1 cellular context compared by ENCODE assay signal in the genomic region with DNA sequence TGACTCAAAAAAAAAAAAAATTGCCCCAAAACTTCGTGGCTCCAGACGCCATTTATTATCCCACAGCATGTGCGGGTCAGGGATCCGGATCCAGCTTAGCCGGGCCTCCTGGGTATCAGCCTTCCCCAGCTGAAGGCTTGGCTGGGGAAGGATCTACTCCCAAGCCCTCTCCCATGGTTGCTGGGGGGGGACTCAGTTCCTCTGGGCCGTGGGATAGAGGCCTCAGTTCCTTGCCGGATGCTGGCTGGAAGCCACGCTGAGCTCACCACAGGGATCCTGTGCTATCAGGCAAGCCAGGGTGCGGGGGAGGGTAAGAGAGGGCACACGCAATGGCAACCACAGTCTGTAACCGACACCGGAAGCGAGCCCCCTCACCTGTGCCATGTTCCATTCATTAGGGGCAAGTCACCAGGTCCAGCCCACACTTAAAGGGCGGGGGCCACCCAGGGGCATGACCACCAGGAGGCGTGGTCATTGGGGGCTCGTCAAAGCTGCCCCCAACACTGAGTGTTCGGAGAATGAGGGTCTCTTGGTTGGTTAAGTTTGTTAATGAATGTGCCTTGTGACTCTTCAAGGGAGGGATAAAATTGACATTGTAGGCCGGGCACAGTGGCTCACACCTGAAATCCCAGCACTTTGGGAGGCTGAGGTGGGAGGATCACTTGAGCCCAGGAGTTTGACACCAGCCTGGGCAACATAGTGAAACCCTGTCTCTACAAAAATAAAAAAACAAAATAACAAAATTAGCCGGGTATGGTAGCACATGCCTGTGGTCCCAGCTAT.
A peak's percentile ranks its signal among the peaks of the same experiment; 100 is the strongest.
TF ChIP-seq lines count a peak whose summit lies in the region.

No MANE protein-coding gene starts in this region.

TF ChIP-seq in K562, 482 proteins besides CTCF, POLR2A, EP300 and RAD21 (continued from another document and continues in another):
- 0 out of 2 replicates have a peak, but pooled peaks have one; percentile 29 for TF ChIP-seq MXI1 (IDR thresholded peaks at IDR 0.05; ENCODE audit: low read depth, low read length)
- TF ChIP-seq, protein P1, sequence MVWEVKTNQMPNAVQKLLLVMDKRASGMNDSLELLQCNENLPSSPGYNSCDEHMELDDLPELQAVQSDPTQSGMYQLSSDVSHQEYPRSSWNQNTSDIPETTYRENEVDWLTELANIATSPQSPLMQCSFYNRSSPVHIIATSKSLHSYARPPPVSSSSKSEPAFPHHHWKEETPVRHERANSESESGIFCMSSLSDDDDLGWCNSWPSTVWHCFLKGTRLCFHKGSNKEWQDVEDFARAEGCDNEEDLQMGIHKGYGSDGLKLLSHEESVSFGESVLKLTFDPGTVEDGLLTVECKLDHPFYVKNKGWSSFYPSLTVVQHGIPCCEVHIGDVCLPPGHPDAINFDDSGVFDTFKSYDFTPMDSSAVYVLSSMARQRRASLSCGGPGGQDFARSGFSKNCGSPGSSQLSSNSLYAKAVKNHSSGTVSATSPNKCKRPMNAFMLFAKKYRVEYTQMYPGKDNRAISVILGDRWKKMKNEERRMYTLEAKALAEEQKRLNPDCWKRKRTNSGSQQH (CRISPR knock-in tag; IDR thresholded peaks at IDR 0.05): no peak
- peak; percentile 37; the same call in 1 of the 2 replicates for TF ChIP-seq POLR2G (IDR thresholded peaks at IDR 0.05; ENCODE audit: low read depth, low read length)
- TF ChIP-seq RAD51 (IDR thresholded peaks at IDR 0.05; ENCODE audit: borderline replicate concordance, low read depth): 0 out of 2 replicates have a peak, but pooled peaks have one; percentile 11
- peak; percentile 52; the same call in 1 of the 2 replicates for TF ChIP-seq ZNF444 (CRISPR knock-in tag; IDR thresholded peaks at IDR 0.05)
- no peak for TF ChIP-seq BMI1 (IDR thresholded peaks at IDR 0.05; ENCODE audit: low read length)
- TF ChIP-seq HCFC1 (IDR thresholded peaks at IDR 0.05; ENCODE audit: low read depth, low read length): peak; percentile 48; the same call in 1 of the 2 replicates
- TF ChIP-seq, protein P2, sequence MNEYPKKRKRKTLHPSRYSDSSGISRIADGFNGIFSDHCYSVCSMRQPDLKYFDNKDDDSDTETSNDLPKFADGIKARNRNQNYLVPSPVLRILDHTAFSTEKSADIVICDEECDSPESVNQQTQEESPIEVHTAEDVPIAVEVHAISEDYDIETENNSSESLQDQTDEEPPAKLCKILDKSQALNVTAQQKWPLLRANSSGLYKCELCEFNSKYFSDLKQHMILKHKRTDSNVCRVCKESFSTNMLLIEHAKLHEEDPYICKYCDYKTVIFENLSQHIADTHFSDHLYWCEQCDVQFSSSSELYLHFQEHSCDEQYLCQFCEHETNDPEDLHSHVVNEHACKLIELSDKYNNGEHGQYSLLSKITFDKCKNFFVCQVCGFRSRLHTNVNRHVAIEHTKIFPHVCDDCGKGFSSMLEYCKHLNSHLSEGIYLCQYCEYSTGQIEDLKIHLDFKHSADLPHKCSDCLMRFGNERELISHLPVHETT (CRISPR knock-in tag; conservative IDR thresholded peaks at IDR 0.05 in 1 of 2, IDR thresholded peaks at IDR 0.05 in 1 of 2): peak in 1 of 2 experiments; percentile 67; a peak in 1 of 4 replicates
- peak; percentile 91 for TF ChIP-seq ZNF584 (CRISPR knock-in tag; IDR thresholded peaks at IDR 0.05; ENCODE audit: low read depth)
- TF ChIP-seq HNRNPH1 (optimal IDR thresholded peaks at IDR 0.05; ENCODE audit: low read depth, low read length): no peak
- no peak for TF ChIP-seq HOXB6 (CRISPR knock-in tag; IDR thresholded peaks at IDR 0.05; ENCODE audit: borderline replicate concordance)
- peak; percentile 57; the same call in 1 of the 2 replicates for TF ChIP-seq KLF1 (tag; IDR thresholded peaks at IDR 0.05)
- no peak for TF ChIP-seq ZNF316 (IDR thresholded peaks at IDR 0.05)
- no peak for TF ChIP-seq GTF2E2 (tag; IDR thresholded peaks at IDR 0.05)
- TF ChIP-seq, protein P3, sequence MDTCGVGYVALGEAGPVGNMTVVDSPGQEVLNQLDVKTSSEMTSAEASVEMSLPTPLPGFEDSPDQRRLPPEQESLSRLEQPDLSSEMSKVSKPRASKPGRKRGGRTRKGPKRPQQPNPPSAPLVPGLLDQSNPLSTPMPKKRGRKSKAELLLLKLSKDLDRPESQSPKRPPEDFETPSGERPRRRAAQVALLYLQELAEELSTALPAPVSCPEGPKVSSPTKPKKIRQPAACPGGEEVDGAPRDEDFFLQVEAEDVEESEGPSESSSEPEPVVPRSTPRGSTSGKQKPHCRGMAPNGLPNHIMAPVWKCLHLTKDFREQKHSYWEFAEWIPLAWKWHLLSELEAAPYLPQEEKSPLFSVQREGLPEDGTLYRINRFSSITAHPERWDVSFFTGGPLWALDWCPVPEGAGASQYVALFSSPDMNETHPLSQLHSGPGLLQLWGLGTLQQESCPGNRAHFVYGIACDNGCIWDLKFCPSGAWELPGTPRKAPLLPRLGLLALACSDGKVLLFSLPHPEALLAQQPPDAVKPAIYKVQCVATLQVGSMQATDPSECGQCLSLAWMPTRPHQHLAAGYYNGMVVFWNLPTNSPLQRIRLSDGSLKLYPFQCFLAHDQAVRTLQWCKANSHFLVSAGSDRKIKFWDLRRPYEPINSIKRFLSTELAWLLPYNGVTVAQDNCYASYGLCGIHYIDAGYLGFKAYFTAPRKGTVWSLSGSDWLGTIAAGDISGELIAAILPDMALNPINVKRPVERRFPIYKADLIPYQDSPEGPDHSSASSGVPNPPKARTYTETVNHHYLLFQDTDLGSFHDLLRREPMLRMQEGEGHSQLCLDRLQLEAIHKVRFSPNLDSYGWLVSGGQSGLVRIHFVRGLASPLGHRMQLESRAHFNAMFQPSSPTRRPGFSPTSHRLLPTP (IDR thresholded peaks at IDR 0.05; ENCODE audit: borderline replicate concordance, extremely low read depth, insufficient read length): no peak
- TF ChIP-seq HDAC3 (IDR thresholded peaks at IDR 0.05; ENCODE audit: borderline replicate concordance, partially characterized antibody): no peak
- TF ChIP-seq NONO (IDR thresholded peaks at IDR 0.05; ENCODE audit: low read depth in 2 of 2, low read length in 1 of 2): peak in 1 of 2 experiments; percentile 70; a peak in 1 of 4 replicates
- TF ChIP-seq TBL1XR1 (IDR thresholded peaks at IDR 0.05; ENCODE audit: low read length in 2 of 2): peak; percentile 74 to 88; a peak in 2 of 4 replicates
- peak; percentile 66 for TF ChIP-seq SMAD1 (IDR thresholded peaks at IDR 0.05; ENCODE audit: low read depth, low read length, partially characterized antibody)
- TF ChIP-seq, protein P4, sequence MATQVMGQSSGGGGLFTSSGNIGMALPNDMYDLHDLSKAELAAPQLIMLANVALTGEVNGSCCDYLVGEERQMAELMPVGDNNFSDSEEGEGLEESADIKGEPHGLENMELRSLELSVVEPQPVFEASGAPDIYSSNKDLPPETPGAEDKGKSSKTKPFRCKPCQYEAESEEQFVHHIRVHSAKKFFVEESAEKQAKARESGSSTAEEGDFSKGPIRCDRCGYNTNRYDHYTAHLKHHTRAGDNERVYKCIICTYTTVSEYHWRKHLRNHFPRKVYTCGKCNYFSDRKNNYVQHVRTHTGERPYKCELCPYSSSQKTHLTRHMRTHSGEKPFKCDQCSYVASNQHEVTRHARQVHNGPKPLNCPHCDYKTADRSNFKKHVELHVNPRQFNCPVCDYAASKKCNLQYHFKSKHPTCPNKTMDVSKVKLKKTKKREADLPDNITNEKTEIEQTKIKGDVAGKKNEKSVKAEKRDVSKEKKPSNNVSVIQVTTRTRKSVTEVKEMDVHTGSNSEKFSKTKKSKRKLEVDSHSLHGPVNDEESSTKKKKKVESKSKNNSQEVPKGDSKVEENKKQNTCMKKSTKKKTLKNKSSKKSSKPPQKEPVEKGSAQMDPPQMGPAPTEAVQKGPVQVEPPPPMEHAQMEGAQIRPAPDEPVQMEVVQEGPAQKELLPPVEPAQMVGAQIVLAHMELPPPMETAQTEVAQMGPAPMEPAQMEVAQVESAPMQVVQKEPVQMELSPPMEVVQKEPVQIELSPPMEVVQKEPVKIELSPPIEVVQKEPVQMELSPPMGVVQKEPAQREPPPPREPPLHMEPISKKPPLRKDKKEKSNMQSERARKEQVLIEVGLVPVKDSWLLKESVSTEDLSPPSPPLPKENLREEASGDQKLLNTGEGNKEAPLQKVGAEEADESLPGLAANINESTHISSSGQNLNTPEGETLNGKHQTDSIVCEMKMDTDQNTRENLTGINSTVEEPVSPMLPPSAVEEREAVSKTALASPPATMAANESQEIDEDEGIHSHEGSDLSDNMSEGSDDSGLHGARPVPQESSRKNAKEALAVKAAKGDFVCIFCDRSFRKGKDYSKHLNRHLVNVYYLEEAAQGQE (CRISPR knock-in tag; IDR thresholded peaks at IDR 0.05; ENCODE audit: low read depth): peak; percentile 49; the same call in 1 of the 2 replicates
- TF ChIP-seq, protein P5, sequence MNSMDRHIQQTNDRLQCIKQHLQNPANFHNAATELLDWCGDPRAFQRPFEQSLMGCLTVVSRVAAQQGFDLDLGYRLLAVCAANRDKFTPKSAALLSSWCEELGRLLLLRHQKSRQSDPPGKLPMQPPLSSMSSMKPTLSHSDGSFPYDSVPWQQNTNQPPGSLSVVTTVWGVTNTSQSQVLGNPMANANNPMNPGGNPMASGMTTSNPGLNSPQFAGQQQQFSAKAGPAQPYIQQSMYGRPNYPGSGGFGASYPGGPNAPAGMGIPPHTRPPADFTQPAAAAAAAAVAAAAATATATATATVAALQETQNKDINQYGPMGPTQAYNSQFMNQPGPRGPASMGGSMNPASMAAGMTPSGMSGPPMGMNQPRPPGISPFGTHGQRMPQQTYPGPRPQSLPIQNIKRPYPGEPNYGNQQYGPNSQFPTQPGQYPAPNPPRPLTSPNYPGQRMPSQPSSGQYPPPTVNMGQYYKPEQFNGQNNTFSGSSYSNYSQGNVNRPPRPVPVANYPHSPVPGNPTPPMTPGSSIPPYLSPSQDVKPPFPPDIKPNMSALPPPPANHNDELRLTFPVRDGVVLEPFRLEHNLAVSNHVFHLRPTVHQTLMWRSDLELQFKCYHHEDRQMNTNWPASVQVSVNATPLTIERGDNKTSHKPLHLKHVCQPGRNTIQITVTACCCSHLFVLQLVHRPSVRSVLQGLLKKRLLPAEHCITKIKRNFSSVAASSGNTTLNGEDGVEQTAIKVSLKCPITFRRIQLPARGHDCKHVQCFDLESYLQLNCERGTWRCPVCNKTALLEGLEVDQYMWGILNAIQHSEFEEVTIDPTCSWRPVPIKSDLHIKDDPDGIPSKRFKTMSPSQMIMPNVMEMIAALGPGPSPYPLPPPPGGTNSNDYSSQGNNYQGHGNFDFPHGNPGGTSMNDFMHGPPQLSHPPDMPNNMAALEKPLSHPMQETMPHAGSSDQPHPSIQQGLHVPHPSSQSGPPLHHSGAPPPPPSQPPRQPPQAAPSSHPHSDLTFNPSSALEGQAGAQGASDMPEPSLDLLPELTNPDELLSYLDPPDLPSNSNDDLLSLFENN (IDR thresholded peaks at IDR 0.05; ENCODE audit: low read depth in 2 of 2, low read length in 2 of 2): peak in 1 of 2 experiments; percentile 94; a peak in 2 of 4 replicates
- TF ChIP-seq DDX20 (tag; IDR thresholded peaks at IDR 0.05; ENCODE audit: low read depth): no peak
- TF ChIP-seq PHF8 (IDR thresholded peaks at IDR 0.05; ENCODE audit: borderline replicate concordance, low read length): no peak; the same call in 1 of the 2 replicates
- TF ChIP-seq, protein P6, sequence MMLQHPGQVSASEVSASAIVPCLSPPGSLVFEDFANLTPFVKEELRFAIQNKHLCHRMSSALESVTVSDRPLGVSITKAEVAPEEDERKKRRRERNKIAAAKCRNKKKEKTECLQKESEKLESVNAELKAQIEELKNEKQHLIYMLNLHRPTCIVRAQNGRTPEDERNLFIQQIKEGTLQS (IDR thresholded peaks at IDR 0.05): peak; percentile 84
- TF ChIP-seq, protein P6 (CRISPR knock-in tag; conservative IDR thresholded peaks at IDR 0.05): no peak
- TF ChIP-seq SMC3 (conservative IDR thresholded peaks at IDR 0.05; ENCODE audit: insufficient read depth, low read depth, low read length): 0 out of 2 replicates have a peak, but pooled peaks have one; percentile 13
- peak; percentile 77 for TF ChIP-seq BHLHE40 (IDR thresholded peaks at IDR 0.05; ENCODE audit: low read length)
- TF ChIP-seq RCOR1 (IDR thresholded peaks at IDR 0.05; ENCODE audit: borderline replicate concordance in 1 of 2, low read depth in 2 of 2, low read length in 2 of 2): peak; percentile 66 to 88; a peak in 3 of 4 replicates
- TF ChIP-seq, protein P7, sequence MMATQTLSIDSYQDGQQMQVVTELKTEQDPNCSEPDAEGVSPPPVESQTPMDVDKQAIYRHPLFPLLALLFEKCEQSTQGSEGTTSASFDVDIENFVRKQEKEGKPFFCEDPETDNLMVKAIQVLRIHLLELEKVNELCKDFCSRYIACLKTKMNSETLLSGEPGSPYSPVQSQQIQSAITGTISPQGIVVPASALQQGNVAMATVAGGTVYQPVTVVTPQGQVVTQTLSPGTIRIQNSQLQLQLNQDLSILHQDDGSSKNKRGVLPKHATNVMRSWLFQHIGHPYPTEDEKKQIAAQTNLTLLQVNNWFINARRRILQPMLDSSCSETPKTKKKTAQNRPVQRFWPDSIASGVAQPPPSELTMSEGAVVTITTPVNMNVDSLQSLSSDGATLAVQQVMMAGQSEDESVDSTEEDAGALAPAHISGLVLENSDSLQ (IDR thresholded peaks at IDR 0.05): peak; percentile 5; the same call in 1 of the 2 replicates
- TF ChIP-seq, protein P8, sequence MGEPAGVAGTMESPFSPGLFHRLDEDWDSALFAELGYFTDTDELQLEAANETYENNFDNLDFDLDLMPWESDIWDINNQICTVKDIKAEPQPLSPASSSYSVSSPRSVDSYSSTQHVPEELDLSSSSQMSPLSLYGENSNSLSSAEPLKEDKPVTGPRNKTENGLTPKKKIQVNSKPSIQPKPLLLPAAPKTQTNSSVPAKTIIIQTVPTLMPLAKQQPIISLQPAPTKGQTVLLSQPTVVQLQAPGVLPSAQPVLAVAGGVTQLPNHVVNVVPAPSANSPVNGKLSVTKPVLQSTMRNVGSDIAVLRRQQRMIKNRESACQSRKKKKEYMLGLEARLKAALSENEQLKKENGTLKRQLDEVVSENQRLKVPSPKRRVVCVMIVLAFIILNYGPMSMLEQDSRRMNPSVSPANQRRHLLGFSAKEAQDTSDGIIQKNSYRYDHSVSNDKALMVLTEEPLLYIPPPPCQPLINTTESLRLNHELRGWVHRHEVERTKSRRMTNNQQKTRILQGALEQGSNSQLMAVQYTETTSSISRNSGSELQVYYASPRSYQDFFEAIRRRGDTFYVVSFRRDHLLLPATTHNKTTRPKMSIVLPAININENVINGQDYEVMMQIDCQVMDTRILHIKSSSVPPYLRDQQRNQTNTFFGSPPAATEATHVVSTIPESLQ (CRISPR knock-in tag; IDR thresholded peaks at IDR 0.05): peak; percentile 70; the same call in 1 of the 2 replicates
- peak in 1 of 2 experiments; percentile 76; a peak in 2 of 4 replicates for TF ChIP-seq HDAC1 (IDR thresholded peaks at IDR 0.05)
- TF ChIP-seq E2F3 (CRISPR knock-in tag; IDR thresholded peaks at IDR 0.05): peak; percentile 70
- TF ChIP-seq BCL6 (CRISPR knock-in tag; IDR thresholded peaks at IDR 0.05): peak; percentile 71
- TF ChIP-seq LEF1 (IDR thresholded peaks at IDR 0.05): peak; percentile 91
- peak; percentile 73 for TF ChIP-seq CEBPG (CRISPR knock-in tag; IDR thresholded peaks at IDR 0.05)
- no peak for TF ChIP-seq CEBPG (tag; conservative IDR thresholded peaks at IDR 0.05 in 1 of 2, IDR thresholded peaks at IDR 0.05 in 1 of 2)
